In genomic region chr13:85738696-85739320, GRCh38 we compare ENCODE assay signal across 2 cellular contexts.
TF ChIP-seq lines count a peak whose summit lies in the region.

No MANE protein-coding gene starts in this region.

TF ChIP-seq in GM23338, 12 proteins besides CTCF, POLR2A, EP300 and RAD21 (continued from another document):
- TF ChIP-seq ETS1 (IDR thresholded peaks at IDR 0.05) (no peak), CREB1 (CRISPR knock-in tag; IDR thresholded peaks at IDR 0.05; ENCODE audit: low read depth) (no peak), EZH2 (IDR thresholded peaks at IDR 0.05; ENCODE audit: low read depth, unreplicated experiment) (no peak), NANOG (IDR thresholded peaks at IDR 0.05; ENCODE audit: borderline replicate concordance) (no peak), ZNF114 (CRISPR knock-in tag; IDR thresholded peaks at IDR 0.05) (no peak), STAT1 (IDR thresholded peaks at IDR 0.05; ENCODE audit: unreplicated experiment) (no peak), ZNF462 (CRISPR knock-in tag; IDR thresholded peaks at IDR 0.05) (no peak), POLR2AphosphoS5 (IDR thresholded peaks at IDR 0.05; ENCODE audit: low read depth) (no peak), REST (IDR thresholded peaks at IDR 0.05; ENCODE audit: unreplicated experiment) (no peak), JUNB (IDR thresholded peaks at IDR 0.05; ENCODE audit: unreplicated experiment) (no peak)

TF ChIP-seq in IMR-90, 13 proteins besides CTCF, POLR2A, EP300 and RAD21 (continued from another document):
- no peak for TF ChIP-seq CHD1 (IDR thresholded peaks at IDR 0.05; ENCODE audit: low read depth, low read length)
TF ChIP-seq in IMR-90: peak in this region for 0.
